In genomic region chr3:185316740-185317407, GRCh38 we compare ENCODE assay signal across 10 cellular contexts. TPM values are rescaled to one million over a fixed set of nuclear protein-coding genes. Genes with fewer than 3 reads are reported as not detected.
DNase-seq lines count a peak whose midpoint lies in the region; ATAC-seq, FAIRE-seq and TF ChIP-seq lines count a peak whose summit lies in the region.
"Had no signal": no experiment of that assay in that cellular context is flagged by ENCODE, and none has a peak within 500 bp of the region (broad histone marks: within the 10 kb centered on the region; RNA-seq: fewer than 3 reads in every experiment).

No MANE protein-coding gene starts in this region.

- H3K27ac ChIP-seq in brain microvascular endothelial cell, result peak overlapping the region; percentile 86
- peak overlapping the region; percentile 34 for H3K27ac ChIP-seq in HepG2 (ENCODE audit: extremely low read length, insufficient read depth, low read length)
- H3K27ac ChIP-seq: cardiac muscle cell had no signal

- FAIRE-seq in HepG2 (lab: Jason Lieb, UNC), result peak; percentile 70
- FAIRE-seq in urothelium cell line (lab: Jason Lieb, UNC), result no peak

- TF ChIP-seq RAD21 in HepG2 (CRISPR knock-in tag; IDR thresholded peaks at IDR 0.05), result no peak

- CTCF ChIA-PET in HepG2 (lab: Yijun Ruan, JAX; ENCODE audit: low intra/inter-chr PET ratio, low total read pairs), result no interaction called here

- H3K4me3 ChIP-seq in brain microvascular endothelial cell (ENCODE audit: low read depth, low read length) (no peak overlapping the region), HepG2 (replicated peaks in 1 of 3; ENCODE audit: insufficient read depth in 1 of 3, low read depth in 2 of 3, low read length in 3 of 3) (peak overlapping the region in 2 of 3 experiments; percentile 15 to 25; a peak in 4 of 6 replicates)
- H3K4me3 ChIP-seq: cardiac muscle cell had no signal

- intact Hi-C loops in Right ventricle myocardium superior (cut with DNase I) (no loop called here), cardiac septum (cut with DNase I) (no loop called here), HepG2 (cut with micrococcal nuclease; ENCODE audit: unreplicated experiment) (no loop called here)

- in situ Hi-C loops in brain microvascular endothelial cell (cut with HindIII; ENCODE audit: low pct_ligation_motif_present, low sequenced_read_pairs) (no loop called here), HepG2 (cut with HindIII; ENCODE audit: extremely low pct_ligation_motif_present, low pct_unique_long_range_greater_than_20kb) (no loop called here)

- BruUV-seq in HepG2 (replicated peaks; lab: Mats Ljungman, UMichigan), result no TSS peak

- no peak for TF ChIP-seq CTCF in brain microvascular endothelial cell (IDR thresholded peaks at IDR 0.05; ENCODE audit: low read depth, low read length, missing control alignments)
- TF ChIP-seq CTCF in HepG2 (CRISPR knock-in tag; IDR thresholded peaks at IDR 0.05), result no peak

- no peaks in the 10 kb centered on the region for H3K27me3 ChIP-seq in brain microvascular endothelial cell (replicated peaks)
- H3K27me3 ChIP-seq in HepG2 (ENCODE audit: control insufficient read depth in 1 of 2, insufficient read depth in 2 of 2, low read length in 2 of 2), result no peaks in the 10 kb centered on the region
- H3K27me3 ChIP-seq: cardiac muscle cell had no signal

- H3K9ac ChIP-seq in HepG2 (ENCODE audit: insufficient read depth, low read depth, low read length), result peak overlapping the region; percentile 12; the same call in 1 of the 2 replicates

- H2AFZ ChIP-seq in HepG2 (ENCODE audit: low read length), result no peak overlapping the region

- TF ChIP-seq EP300 in HepG2 (IDR thresholded peaks at IDR 0.05; ENCODE audit: low read depth in 2 of 2, low read length in 2 of 2) (no peak), HepG2 (CRISPR knock-in tag; IDR thresholded peaks at IDR 0.05; ENCODE audit: borderline replicate concordance) (no peak)

- H4K20me1 ChIP-seq in HepG2 (ENCODE audit: insufficient read depth, low read length), result no peaks in the 10 kb centered on the region

- peaks cover 39% of the 10 kb centered on the region for H3K4me1 ChIP-seq in HepG2 (ENCODE audit: insufficient read depth, low read length)

- POLR2A ChIA-PET in HepG2 (lab: Yijun Ruan, JAX), result interaction anchor here (0.8 kb wide), 1 partner anchor 12 kb away, joined by 3 read pairs; no protein-coding TSS in a partner anchor

- ATAC-seq in Right ventricle myocardium superior (ENCODE audit: poor library complexity), result peak; percentile 51
- no peak; the same call in 2 of the 3 replicates for ATAC-seq in HepG2

- H3K4me2 ChIP-seq in HepG2 (ENCODE audit: low read depth, low read length), result peak overlapping the region; percentile 52

- TF ChIP-seq POLR2A in HepG2 (IDR thresholded peaks at IDR 0.05; ENCODE audit: insufficient read depth in 1 of 2, low read depth in 2 of 2, low read length in 2 of 2), result no peak

- WGBS in HepG2 (ENCODE audit: low lambda C conversion rate), result 58% methylated on average over 6 of the region's 6 CpGs

- H3K9me3 ChIP-seq in HepG2 (ENCODE audit: low read length), result no peaks in the 10 kb centered on the region

- H3K79me2 ChIP-seq in HepG2 (ENCODE audit: insufficient read depth, low read length), result no peaks in the 10 kb centered on the region

- DNase-seq in Right ventricle myocardium superior (no peak), cardiac septum (ENCODE audit: low spot score) (no peak), brain microvascular endothelial cell (peak; percentile 40), HepG2 (ENCODE audit: low spot score) (peak; percentile 43), urothelium cell line (ENCODE audit: low spot score) (peak; percentile 12), T-helper 1 cell (no peak), NCI-H2029 (lab: John Stamatoyannopoulos, UW) (no peak), activated T-cell treated with anti-CD3 and anti-CD28 coated beads for 4 hours (no peak)
- DNase-seq: activated CD4-positive, CD25-positive, alpha-beta regulatory T cell had no signal

- H3K36me3 ChIP-seq in brain microvascular endothelial cell (replicated peaks), result no peaks in the 10 kb centered on the region
- no peaks in the 10 kb centered on the region for H3K36me3 ChIP-seq in HepG2 (replicated peaks in 1 of 2; ENCODE audit: control insufficient read depth in 1 of 2, insufficient read depth in 2 of 2, low read length in 2 of 2)
- H3K36me3 ChIP-seq: cardiac muscle cell had no signal

TF ChIP-seq in HepG2, 621 proteins besides CTCF, POLR2A, EP300 and RAD21:
- TF ChIP-seq HMG20A (CRISPR knock-in tag; IDR thresholded peaks at IDR 0.05; ENCODE audit: borderline replicate concordance) (peak; percentile 26; the same call in 1 of the 2 replicates), NFE2L2 (IDR thresholded peaks at IDR 0.05; ENCODE audit: low read length) (peak; percentile 70), FOXK1 (CRISPR knock-in tag; IDR thresholded peaks at IDR 0.05; ENCODE audit: borderline replicate concordance, low read depth) (no peak), SMARCE1 (IDR thresholded peaks at IDR 0.05; ENCODE audit: borderline replicate concordance) (no peak), PAX8 (CRISPR knock-in tag; IDR thresholded peaks at IDR 0.05; ENCODE audit: borderline replicate concordance) (no peak), ZMAT5 (CRISPR knock-in tag; IDR thresholded peaks at IDR 0.05; ENCODE audit: borderline replicate concordance, low read depth) (no peak), MXI1 (IDR thresholded peaks at IDR 0.05; ENCODE audit: borderline replicate concordance, low read depth, low read length) (no peak), NFE2 (CRISPR knock-in tag; IDR thresholded peaks at IDR 0.05) (peak; percentile 63; the same call in 1 of the 2 replicates), ATF7 (IDR thresholded peaks at IDR 0.05) (peak; percentile 65; the same call in 1 of the 2 replicates), ATF7 (CRISPR knock-in tag; IDR thresholded peaks at IDR 0.05) (no peak)

RNA-seq across cellular contexts. Expression of gene MAP3K13, which starts 46.1 kb away (rescaled TPM):
- total RNA-seq in Right ventricle myocardium superior (7.6 TPM), cardiac septum (9.0 TPM), HepG2 (2016; rRNA removed; fragmentation: Illumina TruSeq; extraction: Trizol) (26.5 and 34.2 TPM in 2 replicates)
- total RNA-seq in HepG2 (2016; cell fraction: cytosol; rRNA removed; fragmentation: Illumina TruSeq; extraction: Trizol; ENCODE audit: low read depth), result 33.5 and 33.9 TPM in 2 replicates
- total RNA-seq in HepG2 (2016; cell fraction: insoluble cytoplasmic fraction; rRNA removed; fragmentation: Illumina TruSeq; extraction: Trizol), result 26.2 and 31.9 TPM in 2 replicates
- total RNA-seq in HepG2 (2016; cell fraction: membrane; rRNA removed; fragmentation: Illumina TruSeq; extraction: Trizol), result 41.7 and 52.0 TPM in 2 replicates
- 33.1 and 33.6 TPM in 2 replicates for total RNA-seq in HepG2 (2016; cell fraction: nucleus; rRNA removed; fragmentation: Illumina TruSeq; extraction: Trizol)
- 17.3 and 24.2 TPM in 2 replicates for polyA plus RNA-seq in HepG2 (2011; rRNA removed)
- 7.7 and 13.0 TPM in 2 replicates for polyA plus RNA-seq in HepG2 (2011; cell fraction: cytosol; rRNA removed)
- 8.4 TPM in 2 replicates for polyA plus RNA-seq in HepG2 (2011; cell fraction: nucleus; rRNA removed)
- polyA plus RNA-seq in HepG2 (2012), result 20.7 and 28.8 TPM in 2 replicates
- polyA plus RNA-seq in HepG2 (2016; cell fraction: cytosol; fragmentation: Illumina TruSeq; extraction: Trizol; ENCODE audit: low read depth), result 34.1 and 37.0 TPM in 2 replicates
- 31.2 and 35.6 TPM in 2 replicates for polyA plus RNA-seq in HepG2 (2016; cell fraction: insoluble cytoplasmic fraction; fragmentation: Illumina TruSeq; extraction: Trizol; ENCODE audit: low read depth)
- 56.8 and 60.9 TPM in 2 replicates for polyA plus RNA-seq in HepG2 (2016; cell fraction: membrane; fragmentation: Illumina TruSeq; extraction: Trizol; ENCODE audit: low read depth)
- polyA plus RNA-seq in HepG2 (2016; cell fraction: nucleus; fragmentation: Illumina TruSeq; extraction: Trizol; ENCODE audit: insufficient read depth, low read depth), result 16.2 and 16.6 TPM in 2 replicates
- polyA minus RNA-seq in HepG2 (2011; rRNA and poly(A)+ RNA removed; ENCODE audit: low replicate concordance), result 5.4 and 22.7 TPM in 2 replicates
- polyA minus RNA-seq in HepG2 (2011; cell fraction: cytosol; rRNA and poly(A)+ RNA removed), result 8.8 and 9.8 TPM in 2 replicates
- 59.9 and 62.8 TPM in 2 replicates for polyA minus RNA-seq in HepG2 (2011; cell fraction: nucleus; rRNA and poly(A)+ RNA removed)

Comparison
In these comparisons a context has a peak if more than half of its experiments do, and no peak if none do; other contexts are left out.
1. DNase-seq: peak in brain microvascular endothelial cell (single experiment), HepG2 (single experiment) and urothelium cell line (single experiment); none in Right ventricle myocardium superior (single experiment), cardiac septum (single experiment), T-helper 1 cell (0 of 5), NCI-H2029 (single experiment) and activated T-cell treated with anti-CD3 and anti-CD28 coated beads for 4 hours (single experiment).